In the genomic region with DNA sequence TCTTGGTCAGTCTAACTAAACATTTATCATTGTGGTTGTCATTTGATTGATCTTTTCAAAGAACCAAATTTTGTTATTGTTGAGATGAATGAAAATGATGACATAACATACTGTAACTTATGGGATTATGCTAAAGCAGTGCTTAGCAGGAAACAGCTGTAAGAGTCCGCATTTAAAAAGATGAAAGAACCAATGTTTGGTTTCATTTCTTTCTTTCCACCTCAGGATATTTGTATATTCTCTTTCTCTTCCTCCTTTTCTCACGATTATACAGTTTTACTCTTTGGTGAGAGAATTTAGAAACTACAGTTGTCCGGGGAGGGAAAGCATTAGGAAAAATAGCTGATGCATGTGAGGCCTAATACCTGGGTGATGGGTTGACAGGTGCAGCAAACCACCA, we compare ENCODE assay signal across 11 cellular contexts. TPM values are rescaled to one million over a fixed set of nuclear protein-coding genes. Genes with fewer than 3 reads are reported as not detected.
A peak's percentile ranks its signal among the peaks of the same experiment; 100 is the strongest.
DNase-seq lines count a peak whose midpoint lies in the region; ATAC-seq and TF ChIP-seq lines count a peak whose summit lies in the region.
"Had no signal": no experiment of that assay in that cellular context is flagged by ENCODE, and none has a peak within 500 bp of the region (broad histone marks: within the 10 kb centered on the region; RNA-seq: fewer than 3 reads in every experiment).

No MANE protein-coding gene starts in this region.

- H3K9me3 ChIP-seq in SU-DHL-6 (ENCODE audit: insufficient read depth, low read length), result no peaks in the 10 kb centered on the region
- H3K9me3 ChIP-seq in stomach, result no peaks in the 10 kb centered on the region

- H3K9me3 Mint-ChIP-seq in nephron progenitor cell, result peaks cover 29% of the 10 kb centered on the region
- H3K9me3 Mint-ChIP-seq: activated T-helper 1 cell treated with anti-CD3 and anti-CD28 coated beads, Interleukin-12 subunit alpha, Interleukin-12 subunit beta, Interleukin-2, Interleukin-4 antibody, amounts not matched to agents 30 ng/mL and 10 ng/mL and 1 ng/mL, durations not matched to agents 14 hours and 24 hours and 36 hours had no signal

- H3K4me1 Mint-ChIP-seq in nephron progenitor cell, result no peaks in the 10 kb centered on the region

- peak overlapping the region; percentile 3 for H3K4me2 ChIP-seq in SU-DHL-6 (ENCODE audit: low read depth, low read length, poor library complexity, severe bottlenecking)

- no peaks in the 10 kb centered on the region; the same call in 1 of the 2 replicates for H3F3A ChIP-seq in SU-DHL-6 (ENCODE audit: insufficient read depth)

- H3K36me3 ChIP-seq in SU-DHL-6 (ENCODE audit: low read length) (peaks cover 36% of the 10 kb centered on the region), stomach (peaks cover 19 to 91% (median 88%) of the 10 kb centered on the region in 4 donors)

- H4K20me1 ChIP-seq in SU-DHL-6 (ENCODE audit: low read depth, low read length), result no peaks in the 10 kb centered on the region; the same call in 1 of the 2 replicates

- H3K9ac ChIP-seq in SU-DHL-6 (ENCODE audit: low read length), result no peak overlapping the region

- no peak overlapping the region for H3K27ac Mint-ChIP-seq in nephron progenitor cell
- H3K27ac Mint-ChIP-seq: activated T-helper 1 cell treated with anti-CD3 and anti-CD28 coated beads, Interleukin-12 subunit alpha, Interleukin-12 subunit beta, Interleukin-2, Interleukin-4 antibody, amounts not matched to agents 30 ng/mL and 10 ng/mL and 1 ng/mL, durations not matched to agents 14 hours and 24 hours and 36 hours had no signal

- DNase-seq in putamen (ENCODE audit: low spot score) (no peak), stomach (no peak), nephron progenitor cell (no peak), LoVo (ENCODE audit: low spot score) (no peak)
- DNase-seq: left ventricle myocardium superior, T1000 had no signal

- WGBS in stomach, 5 donors, result 78 to 90% (median 85%) methylated on average over 3 of the region's 3 CpGs

- ATAC-seq in GM18520 (IDR thresholded peaks at IDR 0.05; ENCODE audit: unreplicated experiment) (peak; percentile 77), GM21423 (IDR thresholded peaks at IDR 0.05; ENCODE audit: unreplicated experiment) (peak; percentile 88), HG03095 (IDR thresholded peaks at IDR 0.05; ENCODE audit: unreplicated experiment) (peak; percentile 90)
- ATAC-seq: left ventricle myocardium superior had no signal

- H3K9me2 ChIP-seq in SU-DHL-6 (replicated peaks; ENCODE audit: insufficient read depth, low read length), result no peaks in the 10 kb centered on the region

- H3K27ac ChIP-seq in SU-DHL-6 (ENCODE audit: low read depth, low read length) (peak overlapping the region; percentile 50; the same call in 1 of the 2 replicates), stomach (no peak overlapping the region)

- intact Hi-C loops in stomach (cut with DNase I; ENCODE audit: low total_unique reads), result no loop called here

- H3K27me3 Mint-ChIP-seq in nephron progenitor cell (ENCODE audit: low read depth, poor library complexity), result peaks cover 3% of the 10 kb centered on the region

- no peak overlapping the region for H2AFZ ChIP-seq in SU-DHL-6 (ENCODE audit: low read depth, low read length, severe bottlenecking)

- TF ChIP-seq CTCF in SU-DHL-6 (IDR thresholded peaks at IDR 0.05; ENCODE audit: insufficient read depth, low read length, poor library complexity, severe bottlenecking) (no peak), stomach (IDR thresholded peaks at IDR 0.05) (no peak), nephron progenitor cell (IDR thresholded peaks at IDR 0.05) (no peak)

- TF ChIP-seq POLR2A in stomach (IDR thresholded peaks at IDR 0.05), result no peak

- H3K27me3 ChIP-seq in SU-DHL-6 (ENCODE audit: low read length) (no peaks in the 10 kb centered on the region), stomach (no peaks in the 10 kb centered on the region)

- no peaks in the 10 kb centered on the region for H3K4me1 ChIP-seq in stomach

- H3K4me3 ChIP-seq in SU-DHL-6 (ENCODE audit: insufficient read depth, low read length, poor library complexity, severe bottlenecking), result no peak overlapping the region
- no peak overlapping the region for H3K4me3 ChIP-seq in stomach

- no peak overlapping the region for H3K4me3 Mint-ChIP-seq in nephron progenitor cell
- H3K4me3 Mint-ChIP-seq: activated T-helper 1 cell treated with anti-CD3 and anti-CD28 coated beads, Interleukin-12 subunit alpha, Interleukin-12 subunit beta, Interleukin-2, Interleukin-4 antibody, amounts not matched to agents 30 ng/mL and 10 ng/mL and 1 ng/mL, durations not matched to agents 14 hours and 24 hours and 36 hours had no signal

- H3K79me2 ChIP-seq in SU-DHL-6 (ENCODE audit: insufficient read depth, low read length), result no peaks in the 10 kb centered on the region

- H3K36me3 Mint-ChIP-seq in nephron progenitor cell (ENCODE audit: low read depth), result peaks cover 90% of the 10 kb centered on the region

- no peak for TF ChIP-seq EP300 in stomach (IDR thresholded peaks at IDR 0.05)

RNA-seq across cellular contexts. Expression of a gene that starts 23.1 kb away (rescaled TPM):
- total RNA-seq in stomach, result 10 to 100 TPM in 1 of 5 donors, 1 to 10 TPM in 1, under 1 TPM in 1, not detected in 2; 0.55 to 12.5 (median 3.3) TPM
- 1 to 10 TPM; 1.6 to 4.4 (median 2.9) TPM for polyA plus RNA-seq in stomach

RNA-seq across cellular contexts. Expression of a gene that starts 23.4 kb away (rescaled TPM):
- 10 to 100 TPM in 4 of 5 donors, 1 to 10 TPM in 1; 8.7 to 26.1 (median 23.5) TPM for total RNA-seq in stomach
- 10 to 100 TPM; 11.1 to 16.8 (median 14.3) TPM for polyA plus RNA-seq in stomach

RNA-seq across cellular contexts. Expression of a gene that starts 25.5 kb away (rescaled TPM):
- 10 to 100 TPM in 4 of 5 donors, 1 to 10 TPM in 1; 1.2 to 36.5 (median 13.9) TPM for total RNA-seq in stomach
- 10 to 100 TPM; 10.2 to 17.5 (median 14.7) TPM for polyA plus RNA-seq in stomach

RNA-seq across cellular contexts. Expression of a gene that starts 35.8 kb away (rescaled TPM):
- 100 to 1,000 TPM in 1 of 5 donors, 10 to 100 TPM in 4; 13.9 to 107 (median 34.8) TPM for total RNA-seq in stomach
- 100 to 1,000 TPM in 2 of 3 donors, 10 to 100 TPM in 1; 95.9 to 126 (median 122) TPM for polyA plus RNA-seq in stomach

RNA-seq across cellular contexts. Expression of a gene that starts 36.0 kb away (rescaled TPM):
- total RNA-seq in stomach, result 100 to 1,000 TPM in 2 of 5 donors, 10 to 100 TPM in 3; 27.5 to 162 (median 62.5) TPM
- polyA plus RNA-seq in stomach, result 100 to 1,000 TPM; 123 to 168 (median 137) TPM
